Comparison of ENCODE assay signal across 19 cellular contexts in the genomic region with DNA sequence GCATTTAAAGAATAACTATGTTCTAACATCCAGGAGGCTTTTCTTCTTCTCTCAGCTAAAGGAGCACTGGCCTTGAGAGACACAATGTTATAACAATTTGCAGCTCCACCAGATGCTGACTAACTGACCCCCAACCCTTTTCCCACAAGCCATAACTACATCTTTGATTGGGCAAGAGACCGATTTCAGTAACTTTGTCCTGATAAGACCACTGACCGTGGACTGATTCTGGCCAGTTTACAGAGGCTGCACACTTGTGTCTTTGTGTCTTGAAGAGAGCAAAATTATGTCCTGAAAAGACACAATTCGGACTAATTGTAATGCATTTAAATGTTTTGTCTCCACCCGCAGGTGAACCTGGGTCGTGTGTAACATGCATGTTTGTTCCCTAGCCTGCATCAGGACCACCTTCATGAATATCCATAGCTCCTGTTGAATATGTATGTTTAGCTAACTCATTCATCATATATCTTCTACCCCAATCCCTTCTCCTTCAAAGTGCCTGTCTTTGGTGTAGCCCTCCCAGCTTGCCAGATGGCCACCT.
"Had no signal": no experiment of that assay in that cellular context is flagged by ENCODE, and none has a peak within 500 bp of the region (broad histone marks: within the 10 kb centered on the region; RNA-seq: fewer than 3 reads in every experiment).

No MANE protein-coding gene starts in this region.

- H3K4me2 ChIP-seq: neural progenitor cell had no signal

- H3K27ac ChIP-seq: adrenal gland, body of pancreas, epithelial cell of prostate, neural progenitor cell, parathyroid adenoma, skin epidermis, tibial artery had no signal

- H3K9ac ChIP-seq: neural progenitor cell, parathyroid adenoma had no signal

- H3K4me1 ChIP-seq: adrenal gland, body of pancreas, neural progenitor cell, parathyroid adenoma, tibial artery, uterus had no signal

- ATAC-seq: body of pancreas had no signal

- H3K9me3 ChIP-seq: adrenal gland, body of pancreas, tibial artery, uterus had no signal

- H3K36me3 ChIP-seq: adrenal gland, neural progenitor cell, tibial artery, uterus had no signal

- DNase-seq: activated CD4-positive, alpha-beta T cell treated with anti-CD3 and anti-CD28 coated beads, Interleukin-2, amount 50 U/mL, for 1 hour; activated naive CD4-positive, alpha-beta T cell treated with anti-CD3 and anti-CD28 coated beads, Interleukin-2, amount 50 U/mL, for 16 hours; activated T-cell treated with anti-CD3 and anti-CD28 coated beads, Interleukin-2, amount 50 U/mL, for 1 hour; adrenal gland; body of pancreas; central memory CD4-positive, alpha-beta T cell; cortex of kidney; effector CD8-positive, alpha-beta T cell; hippocampal formation; midbrain; retina; stimulated activated CD4-positive, alpha-beta T cell treated with anti-CD3 and anti-CD28 coated beads, Interleukin-4, amount 100 ng/mL, for 4 hours; tibial artery; uterus had no signal

- H3K79me2 ChIP-seq: parathyroid adenoma had no signal

- H3K4me3 ChIP-seq: adrenal gland, body of pancreas, lung, neural progenitor cell, skin epidermis, tibial artery, uterus had no signal

- H2AFZ ChIP-seq: neural progenitor cell, parathyroid adenoma had no signal

- H3K27me3 ChIP-seq: body of pancreas, neural progenitor cell, tibial artery, uterus had no signal
